ENCODE assay signal across 10 cellular contexts in genomic region chr10:117542706-117543244, GRCh38. TPM values are rescaled to one million over a fixed set of nuclear protein-coding genes. Genes with fewer than 3 reads are reported as not detected.
DNase-seq lines count a peak whose midpoint lies in the region; ATAC-seq and TF ChIP-seq lines count a peak whose summit lies in the region.
"Had no signal": no experiment of that assay in that cellular context is flagged by ENCODE, and none has a peak within 500 bp of the region (broad histone marks: within the 10 kb centered on the region; RNA-seq: fewer than 3 reads in every experiment).

Gene EMX2, plus strand, starts transcription at chr10:117542746. Its CDS starts 522 bp downstream, at chr10:117543268.

- H3K4me3 ChIP-seq in GM23338 = peak within 1 kb of the TSS; percentile 68
- peak within 1 kb of the TSS; percentile 36 for H3K4me3 ChIP-seq in WERI-Rb-1 (ENCODE audit: low read depth, low read length)
- peak within 1 kb of the TSS; percentile 39 for H3K4me3 ChIP-seq in right cardiac atrium (ENCODE audit: low read length)
- H3K4me3 ChIP-seq in skeletal muscle satellite cell (ENCODE audit: low read length) = peak within 1 kb of the TSS; percentile 62

- peaks cover 42% of the 10 kb centered on the region for H3K4me1 Mint-ChIP-seq in GM23338

- H3K27me3 ChIP-seq in GM23338 (ENCODE audit: insufficient read depth) (peaks cover 100% of the 10 kb centered on the region), WERI-Rb-1 (ENCODE audit: insufficient read depth, low read depth, severe bottlenecking) (peaks cover 96% of the 10 kb centered on the region), right cardiac atrium (ENCODE audit: control insufficient read depth, insufficient read depth) (no peaks in the 10 kb centered on the region), skeletal muscle satellite cell (ENCODE audit: control insufficient read depth, insufficient read depth, low read length) (peaks cover 95% of the 10 kb centered on the region)

- no peaks in the 10 kb centered on the region for H3K36me3 ChIP-seq in GM23338 (ENCODE audit: insufficient read depth)
- no peaks in the 10 kb centered on the region for H3K36me3 ChIP-seq in WERI-Rb-1
- no peaks in the 10 kb centered on the region for H3K36me3 ChIP-seq in skeletal muscle satellite cell (ENCODE audit: insufficient read depth, low read length)

- TF ChIP-seq CTCF in GM23338 (conservative IDR thresholded peaks at IDR 0.05; ENCODE audit: low read depth in 2 of 2) = no peak
- no peak for TF ChIP-seq CTCF in WERI-Rb-1 (IDR thresholded peaks at IDR 0.05; ENCODE audit: low read depth, low read length)
- no peak for TF ChIP-seq CTCF in GM10248 (IDR thresholded peaks at IDR 0.05; ENCODE audit: control extremely low read depth, extremely low read depth, low read depth, missing control alignments)

- POLR2A ChIA-PET in GM10248 (lab: Yijun Ruan, JAX) = no interaction called here

- H3K9me3 Mint-ChIP-seq in GM23338 = peaks cover 5% of the 10 kb centered on the region; the same call in 2 of the 3 replicates
- H3K9me3 Mint-ChIP-seq: HFFc6 had no signal

- no peaks in the 10 kb centered on the region for H3K9me3 ChIP-seq in WERI-Rb-1 (ENCODE audit: severe bottlenecking)
- H3K9me3 ChIP-seq in right cardiac atrium (ENCODE audit: control insufficient read depth, low read length) = no peaks in the 10 kb centered on the region
- no peaks in the 10 kb centered on the region for H3K9me3 ChIP-seq in skeletal muscle satellite cell (replicated peaks; ENCODE audit: low read length)

- CTCF ChIA-PET in GM10248 (lab: Yijun Ruan, JAX) = no interaction called here

- ATAC-seq in GM23338 (no peak), right cardiac atrium (no peak), left lobe of liver (no peak), GM21447 (IDR thresholded peaks at IDR 0.05; ENCODE audit: unreplicated experiment) (no peak)

- H3K27ac ChIP-seq in GM23338 (ENCODE audit: low read depth) (no peak within 1 kb of the TSS), WERI-Rb-1 (no peak within 1 kb of the TSS), right cardiac atrium (ENCODE audit: low read length) (no peak within 1 kb of the TSS)

- H3F3A ChIP-seq in GM23338 (replicated peaks; ENCODE audit: low read depth) = no peaks in the 10 kb centered on the region

- DNase-seq in GM23338 (ENCODE audit: low spot score) = peak; percentile 61
- no peak for DNase-seq in WERI-Rb-1
- no peak for DNase-seq in right cardiac atrium
- DNase-seq in epidermal melanocyte (ENCODE audit: insufficient read length, low spot score) = no peak
- no peak for DNase-seq in GM10248 (ENCODE audit: extremely low spot score)
- DNase-seq in left lobe of liver (ENCODE audit: low spot score) = no peak
- DNase-seq: HFFc6 had no signal

- H3K79me2 ChIP-seq in GM23338 (replicated peaks; ENCODE audit: insufficient read depth) = no peaks in the 10 kb centered on the region

- H3K36me3 Mint-ChIP-seq in GM23338 (ENCODE audit: low read depth) = no peaks in the 10 kb centered on the region; the same call in 2 of the 3 replicates

- H2AFZ ChIP-seq in GM23338 = peak within 1 kb of the TSS; percentile 97

- no peak within 1 kb of the TSS for H3K27ac Mint-ChIP-seq in GM23338
- H3K27ac Mint-ChIP-seq: HFFc6 had no signal

- H3K4me3 Mint-ChIP-seq in GM23338 = peak within 1 kb of the TSS; percentile 75
- H3K4me3 Mint-ChIP-seq: HFFc6 had no signal

- H3K4me1 ChIP-seq in GM23338 (ENCODE audit: insufficient read depth) = peaks cover 52% of the 10 kb centered on the region
- H3K4me1 ChIP-seq in right cardiac atrium (ENCODE audit: control insufficient read depth, insufficient read depth, low read length) = no peaks in the 10 kb centered on the region
- H3K4me1 ChIP-seq in skeletal muscle satellite cell (ENCODE audit: control insufficient read depth, insufficient read depth, low read length) = peaks cover 29% of the 10 kb centered on the region

- peak within 1 kb of the TSS; percentile 94 for H3K4me2 ChIP-seq in GM23338
- peak within 1 kb of the TSS; percentile 76 for H3K4me2 ChIP-seq in skeletal muscle satellite cell (ENCODE audit: low read length)

- H3K27me3 Mint-ChIP-seq in GM23338 (ENCODE audit: insufficient read depth, low read depth, poor library complexity) = peaks cover 97% of the 10 kb centered on the region

- H3K9ac ChIP-seq in skeletal muscle satellite cell (ENCODE audit: low read depth, low read length) = no peak within 1 kb of the TSS

- H4K20me1 ChIP-seq in GM23338 (replicated peaks; ENCODE audit: insufficient read depth) = peaks cover 23% of the 10 kb centered on the region

- H3K9me2 ChIP-seq in GM23338 (ENCODE audit: insufficient read depth) = no peaks in the 10 kb centered on the region

- WGBS in right cardiac atrium = 6% methylated on average over 27 of the region's 27 CpGs

- intact Hi-C loops in right cardiac atrium (cut with DNase I) = loop anchor here in 1 of 4 donors (5.0 kb wide), 1 partner anchor 700 kb away; no protein-coding TSS in a partner anchor

TF ChIP-seq in GM23338, 12 proteins besides CTCF, POLR2A, EP300 and RAD21 (continues in another document):
- TF ChIP-seq EZH2 (IDR thresholded peaks at IDR 0.05; ENCODE audit: low read depth, unreplicated experiment) (no peak), ETS1 (IDR thresholded peaks at IDR 0.05) (no peak), JUNB (IDR thresholded peaks at IDR 0.05; ENCODE audit: unreplicated experiment) (no peak), ZNF462 (CRISPR knock-in tag; IDR thresholded peaks at IDR 0.05) (no peak)

RNA-seq across cellular contexts. Expression of gene EMX2, which starts in this region (rescaled TPM):
- not detected in 2 replicates for total RNA-seq in GM23338 (2014; rRNA removed; shearing (Covaris generic))
- polyA plus RNA-seq in GM23338 (2016; fragmentation: Nextera tagmentation; extraction: Ambion mirVana) (not detected in 2 replicates), right cardiac atrium (1.00 TPM)
- total RNA-seq in right cardiac atrium (1 to 10 TPM in 1 of 4 donors, under 1 TPM in 3; 0.22 to 1.2 (median 0.82) TPM), left lobe of liver (not detected)
- 0.76 and 0.87 TPM in 2 replicates for total RNA-seq in skeletal muscle satellite cell (2012; rRNA removed)
- total RNA-seq: HFFc6, LHCN-M2 had no signal

Comparison
In these comparisons a context has a peak if more than half of its experiments do, and no peak if none do; other contexts are left out.
1. Peak in DNase-seq, H3K4me3 ChIP-seq and H3K4me2 ChIP-seq in GM23338; RNA of the gene not detected or under 1 TPM.